ENCODE assay signal across 9 cellular contexts in genomic region chr1:161439280-161440232, GRCh38.
DNase-seq lines count a peak whose midpoint lies in the region; ATAC-seq and TF ChIP-seq lines count a peak whose summit lies in the region.
"Had no signal": no experiment of that assay in that cellular context is flagged by ENCODE, and none has a peak within 500 bp of the region (broad histone marks: within the 10 kb centered on the region; RNA-seq: fewer than 3 reads in every experiment).

No MANE protein-coding gene starts in this region.

- H3K4me1 ChIP-seq in skeletal muscle tissue (ENCODE audit: control insufficient read depth in 3 of 3, insufficient read depth in 3 of 3, low read length in 3 of 3), result peaks cover 0 to 7% (median 4%) of the 10 kb centered on the region in 3 donors

- H3K4me3 ChIP-seq in skeletal muscle tissue (ENCODE audit: low read length in 3 of 3), result peak overlapping the region in 2 of 3 donors; percentile 49

- CTCF ChIA-PET in activated CD4-positive, alpha-beta memory T cell treated with anti-CD3 and anti-CD28 coated beads for 36 hours (lab: Charles Lee), result interaction anchor here (0.7 to 2.0 kb wide), 15 partner anchors 11 to 257 kb away, joined by 3 to 24 read pairs (median 4); partner anchors contain the start of gene TOMM40L

- H3K27me3 ChIP-seq in skeletal muscle tissue (ENCODE audit: control insufficient read depth in 3 of 3, insufficient read depth in 3 of 3, low read length in 3 of 3), result peaks cover 20 to 28% (median 27%) of the 10 kb centered on the region in 3 donors

- H3K27ac Mint-ChIP-seq in activated CD4-positive, alpha-beta T cell treated with anti-CD3 and anti-CD28 coated beads, Interleukin-2, amount 10 ng/mL, durations not matched to agents 24 days and 14 days, result peak overlapping the region; percentile 3
- H3K27ac Mint-ChIP-seq in activated CD4-positive, alpha-beta memory T cell treated with anti-CD3 and anti-CD28 coated beads for 36 hours, result peak overlapping the region; percentile 42

- H3K36me3 ChIP-seq in skeletal muscle tissue (ENCODE audit: control insufficient read depth in 3 of 3, insufficient read depth in 3 of 3, low read length in 3 of 3), result no peaks in the 10 kb centered on the region

- peaks cover 13% of the 10 kb centered on the region for H3K4me1 Mint-ChIP-seq in activated CD4-positive, alpha-beta T cell treated with anti-CD3 and anti-CD28 coated beads, Interleukin-2, amount 10 ng/mL, durations not matched to agents 24 days and 14 days
- H3K4me1 Mint-ChIP-seq in activated CD4-positive, alpha-beta memory T cell treated with anti-CD3 and anti-CD28 coated beads for 36 hours (ENCODE audit: low read depth), result peaks cover 12% of the 10 kb centered on the region

- no peak overlapping the region for H3K27ac ChIP-seq in skeletal muscle tissue (ENCODE audit: low read depth, low read length)

- peak; percentile 78 for DNase-seq in activated CD4-positive, alpha-beta T cell treated with anti-CD3 and anti-CD28 coated beads, Interleukin-2, amount 10 ng/mL, durations not matched to agents 24 days and 14 days
- no peak for DNase-seq in activated CD4-positive, alpha-beta T cell treated with anti-CD3 and anti-CD28 coated beads for 1 hour
- peak; percentile 54 for DNase-seq in activated CD4-positive, alpha-beta memory T cell treated with anti-CD3 and anti-CD28 coated beads for 36 hours
- DNase-seq in glomerular visceral epithelial cell (ENCODE audit: extremely low spot score), result peak; percentile 16
- no peak for DNase-seq in HPDE6-E6E7 (ENCODE audit: extremely low spot score)
- no peak for DNase-seq in NCI-H1436 treated with DMSO at 0.1 percent for 48 hours (lab: John Stamatoyannopoulos, UW)
- DNase-seq: DND-41 had no signal

- no peaks in the 10 kb centered on the region for H3K9me3 Mint-ChIP-seq in activated CD4-positive, alpha-beta T cell treated with anti-CD3 and anti-CD28 coated beads, Interleukin-2, amount 10 ng/mL, durations not matched to agents 24 days and 14 days
- no peaks in the 10 kb centered on the region for H3K9me3 Mint-ChIP-seq in activated CD4-positive, alpha-beta memory T cell treated with anti-CD3 and anti-CD28 coated beads for 36 hours

- H3K27me3 Mint-ChIP-seq in activated CD4-positive, alpha-beta T cell treated with anti-CD3 and anti-CD28 coated beads, Interleukin-2, amount 10 ng/mL, durations not matched to agents 24 days and 14 days, result peaks cover 22% of the 10 kb centered on the region
- peaks cover 31% of the 10 kb centered on the region for H3K27me3 Mint-ChIP-seq in activated CD4-positive, alpha-beta memory T cell treated with anti-CD3 and anti-CD28 coated beads for 36 hours

- H3K9me3 ChIP-seq in skeletal muscle tissue (ENCODE audit: control insufficient read depth in 3 of 3, low read length in 3 of 3), result no peaks in the 10 kb centered on the region

- no peak for TF ChIP-seq POLR2A in GM18505 (IDR thresholded peaks at IDR 0.05; ENCODE audit: borderline replicate concordance, extremely low read depth, insufficient read depth, insufficient read length)

- POLR2A ChIA-PET in activated CD4-positive, alpha-beta memory T cell treated with anti-CD3 and anti-CD28 coated beads for 36 hours (lab: Charles Lee), result interaction anchor here (0.7 kb wide), 1 partner anchor 29 kb away, joined by 4 read pairs; no protein-coding TSS in a partner anchor

- H3K36me3 Mint-ChIP-seq in activated CD4-positive, alpha-beta T cell treated with anti-CD3 and anti-CD28 coated beads, Interleukin-2, amount 10 ng/mL, durations not matched to agents 24 days and 14 days (ENCODE audit: low read depth), result peaks cover 3% of the 10 kb centered on the region
- H3K36me3 Mint-ChIP-seq in activated CD4-positive, alpha-beta memory T cell treated with anti-CD3 and anti-CD28 coated beads for 36 hours, result no peaks in the 10 kb centered on the region

- H3K4me3 Mint-ChIP-seq in activated CD4-positive, alpha-beta T cell treated with anti-CD3 and anti-CD28 coated beads, Interleukin-2, amount 10 ng/mL, durations not matched to agents 24 days and 14 days, result peak overlapping the region; percentile 81
- H3K4me3 Mint-ChIP-seq in activated CD4-positive, alpha-beta memory T cell treated with anti-CD3 and anti-CD28 coated beads for 36 hours, result peak overlapping the region; percentile 74

- intact Hi-C loops in activated CD4-positive, alpha-beta T cell treated with anti-CD3 and anti-CD28 coated beads, Interleukin-2, amount 10 ng/mL, durations not matched to agents 24 days and 14 days (cut with micrococcal nuclease), result no loop called here
- intact Hi-C loops in activated CD4-positive, alpha-beta memory T cell treated with anti-CD3 and anti-CD28 coated beads for 36 hours (cut with micrococcal nuclease), result loop anchor here (10.0 kb wide), 1 partner anchor 45 kb away; no protein-coding TSS in a partner anchor

- no peak for ATAC-seq in GM18505 (IDR thresholded peaks at IDR 0.05; ENCODE audit: unreplicated experiment)

- H3K9ac ChIP-seq in skeletal muscle tissue (ENCODE audit: low read depth in 1 of 3, low read length in 3 of 3), result peak overlapping the region in 1 of 3 donors; percentile 40

Comparison
In these comparisons a context has a peak if more than half of its experiments do, and no peak if none do; other contexts are left out.
1. DNase-seq: peak in activated CD4-positive, alpha-beta T cell treated with anti-CD3 and anti-CD28 coated beads, Interleukin-2, amount 10 ng/mL, durations not matched to agents 24 days and 14 days (single experiment), activated CD4-positive, alpha-beta memory T cell treated with anti-CD3 and anti-CD28 coated beads for 36 hours (single experiment) and glomerular visceral epithelial cell (single experiment); none in activated CD4-positive, alpha-beta T cell treated with anti-CD3 and anti-CD28 coated beads for 1 hour (single experiment), HPDE6-E6E7 (single experiment) and NCI-H1436 treated with DMSO at 0.1 percent for 48 hours (single experiment).